ENCODE assay signal across 22 cellular contexts in the genomic region with DNA sequence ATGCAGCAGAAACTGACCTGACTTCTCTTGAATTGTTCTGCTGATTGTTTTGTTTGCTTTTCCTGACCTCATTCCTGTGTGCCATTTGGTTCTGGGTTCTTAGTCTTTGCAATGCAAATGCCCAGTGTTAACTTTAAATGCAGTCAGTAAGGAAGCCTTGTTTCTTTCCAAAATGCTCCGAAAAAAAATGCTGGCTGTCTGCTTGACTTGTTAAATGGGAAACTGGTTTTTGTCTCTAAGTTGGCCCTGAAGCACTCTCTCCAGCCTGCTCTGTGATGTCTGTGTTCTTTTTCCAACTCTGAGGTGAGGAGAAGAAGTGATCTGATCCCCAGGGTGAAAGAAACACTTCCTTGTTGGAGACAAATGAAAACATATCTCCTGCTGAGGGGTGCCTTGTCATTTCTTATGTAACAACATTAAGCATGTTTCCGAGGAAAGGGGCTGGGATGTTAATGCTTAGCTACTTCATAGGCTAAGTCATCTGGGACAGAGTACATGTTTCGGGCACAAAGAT.
DNase-seq lines count a peak whose midpoint lies in the region; ATAC-seq and TF ChIP-seq lines count a peak whose summit lies in the region.
"Had no signal": no experiment of that assay in that cellular context is flagged by ENCODE, and none has a peak within 500 bp of the region (broad histone marks: within the 10 kb centered on the region; RNA-seq: fewer than 3 reads in every experiment).

No MANE protein-coding gene starts in this region.

- TF ChIP-seq POLR2A in adrenal gland (IDR thresholded peaks at IDR 0.05): no peak

- ATAC-seq in GM18511 (IDR thresholded peaks at IDR 0.05; ENCODE audit: unreplicated experiment): no peak
- ATAC-seq: left lung; stimulated activated naive CD8-positive, alpha-beta T cell treated with anti-CD3 and anti-CD28 coated beads, Interleukin-15, amount 100 ng/mL, for 72 hours had no signal

- H3K27me3 ChIP-seq in HUES48 (ENCODE audit: control insufficient read depth, insufficient read depth, low read length): no peaks in the 10 kb centered on the region
- H3K27me3 ChIP-seq in iPS-20b (ENCODE audit: insufficient read depth, low read length): no peaks in the 10 kb centered on the region
- no peaks in the 10 kb centered on the region for H3K27me3 ChIP-seq in adrenal gland
- H3K27me3 ChIP-seq: left lung had no signal

- H3K4me3 Mint-ChIP-seq in progenitor cell of endocrine pancreas (ENCODE audit: low read depth): no peak overlapping the region
- H3K4me3 Mint-ChIP-seq: activated CD4-positive, alpha-beta T cell treated with anti-CD3 and anti-CD28 coated beads, Interleukin-2, amount 10 ng/mL, durations not matched to agents 24 days and 14 days; B cell; stimulated activated naive CD8-positive, alpha-beta T cell treated with anti-CD3 and anti-CD28 coated beads, Interleukin-15, amount 100 ng/mL, for 72 hours; type B pancreatic cell had no signal

- peak; percentile 6 for DNase-seq in astrocyte of the hippocampus (ENCODE audit: low read depth, low spot score)
- DNase-seq in progenitor cell of endocrine pancreas (ENCODE audit: low spot score, unreplicated experiment): no peak
- DNase-seq in Ammon's horn (ENCODE audit: low spot score): no peak
- DNase-seq in adrenal gland: no peak
- DNase-seq: activated CD4-positive, alpha-beta T cell treated with anti-CD3 and anti-CD28 coated beads, Interleukin-2, amount 10 ng/mL, durations not matched to agents 24 days and 14 days; COR-L47; foreskin melanocyte; KBM-7; left lung; MV-4-11; NCI-H187 treated with DMSO at 0.1 percent for 48 hours; NCI-H345; stimulated activated CD4-positive, alpha-beta T cell treated with anti-CD3 and anti-CD28 coated beads, Interleukin-2, amount 100 ng/mL, for 24 hours; stimulated activated naive CD8-positive, alpha-beta T cell treated with anti-CD3 and anti-CD28 coated beads, Interleukin-15, amount 100 ng/mL, for 72 hours had no signal

- 62 to 69% (median 63%) methylated on average over 3 of the region's 3 CpGs for WGBS in adrenal gland, 4 donors

- peak overlapping the region; percentile 85 for H3K27ac Mint-ChIP-seq in progenitor cell of endocrine pancreas
- H3K27ac Mint-ChIP-seq: activated CD4-positive, alpha-beta T cell treated with anti-CD3 and anti-CD28 coated beads, Interleukin-2, amount 10 ng/mL, durations not matched to agents 24 days and 14 days; B cell; stimulated activated naive CD8-positive, alpha-beta T cell treated with anti-CD3 and anti-CD28 coated beads, Interleukin-15, amount 100 ng/mL, for 72 hours; type B pancreatic cell had no signal

- H3K27ac ChIP-seq in HUES48 (ENCODE audit: low read depth, low read length): peak overlapping the region; percentile 90
- peak overlapping the region; percentile 41 for H3K27ac ChIP-seq in iPS-20b (ENCODE audit: low read length)
- no peak overlapping the region for H3K27ac ChIP-seq in adrenal gland
- H3K27ac ChIP-seq: HL-60, left lung, parathyroid adenoma, RWPE1 had no signal

- H3K9ac ChIP-seq in HUES48 (ENCODE audit: low read depth, low read length) (peak overlapping the region; percentile 16), iPS-20b (ENCODE audit: low read depth, low read length) (peak overlapping the region; percentile 56; the same call in 1 of the 2 replicates)
- H3K9ac ChIP-seq: parathyroid adenoma had no signal

- H3K4me1 ChIP-seq in HUES48 (ENCODE audit: control insufficient read depth, insufficient read depth, low read length) (peaks cover 55% of the 10 kb centered on the region), iPS-20b (ENCODE audit: insufficient read depth, low read length) (peaks cover 42% of the 10 kb centered on the region), adrenal gland (replicated peaks in 1 of 2) (no peaks in the 10 kb centered on the region)
- H3K4me1 ChIP-seq: left lung, parathyroid adenoma had no signal

- H3K36me3 ChIP-seq in HUES48 (ENCODE audit: control insufficient read depth, insufficient read depth, low read length): no peaks in the 10 kb centered on the region
- H3K36me3 ChIP-seq in iPS-20b (ENCODE audit: insufficient read depth, low read depth, low read length): no peaks in the 10 kb centered on the region
- no peaks in the 10 kb centered on the region for H3K36me3 ChIP-seq in adrenal gland (replicated peaks in 1 of 2)
- H3K36me3 ChIP-seq: left lung had no signal

- H3K27me3 Mint-ChIP-seq in progenitor cell of endocrine pancreas: no peaks in the 10 kb centered on the region
- H3K27me3 Mint-ChIP-seq: activated CD4-positive, alpha-beta T cell treated with anti-CD3 and anti-CD28 coated beads, Interleukin-2, amount 10 ng/mL, durations not matched to agents 24 days and 14 days; B cell; stimulated activated naive CD8-positive, alpha-beta T cell treated with anti-CD3 and anti-CD28 coated beads, Interleukin-15, amount 100 ng/mL, for 72 hours had no signal

- intact Hi-C loops in adrenal gland (cut with DNase I): no loop called here

- H3K9me3 ChIP-seq in HUES48 (ENCODE audit: control insufficient read depth, insufficient read depth, low read length) (no peaks in the 10 kb centered on the region), iPS-20b (ENCODE audit: insufficient read depth, low read depth, low read length) (no peaks in the 10 kb centered on the region), adrenal gland (replicated peaks in 1 of 3) (no peaks in the 10 kb centered on the region)
- H3K9me3 ChIP-seq: left lung had no signal

- peak overlapping the region; percentile 22; the same call in 1 of the 2 replicates for H3K4me3 ChIP-seq in HUES48 (ENCODE audit: low read depth, low read length)
- peak overlapping the region; percentile 44 for H3K4me3 ChIP-seq in iPS-20b (ENCODE audit: low read length)
- no peak overlapping the region for H3K4me3 ChIP-seq in adrenal gland
- H3K4me3 ChIP-seq: left lung had no signal

- peaks cover 24% of the 10 kb centered on the region for H3K4me1 Mint-ChIP-seq in progenitor cell of endocrine pancreas (ENCODE audit: low read depth)
- H3K4me1 Mint-ChIP-seq: activated CD4-positive, alpha-beta T cell treated with anti-CD3 and anti-CD28 coated beads, Interleukin-2, amount 10 ng/mL, durations not matched to agents 24 days and 14 days; B cell; stimulated activated naive CD8-positive, alpha-beta T cell treated with anti-CD3 and anti-CD28 coated beads, Interleukin-15, amount 100 ng/mL, for 72 hours had no signal

- no peaks in the 10 kb centered on the region for H3K36me3 Mint-ChIP-seq in progenitor cell of endocrine pancreas (ENCODE audit: insufficient read depth)
- H3K36me3 Mint-ChIP-seq: type B pancreatic cell had no signal

- TF ChIP-seq CTCF in progenitor cell of endocrine pancreas (IDR thresholded peaks at IDR 0.05; ENCODE audit: unreplicated experiment) (no peak), adrenal gland (IDR thresholded peaks at IDR 0.05) (no peak)

- H3K9me3 Mint-ChIP-seq in progenitor cell of endocrine pancreas (ENCODE audit: low read depth): no peaks in the 10 kb centered on the region
- H3K9me3 Mint-ChIP-seq: activated CD4-positive, alpha-beta T cell treated with anti-CD3 and anti-CD28 coated beads, Interleukin-2, amount 10 ng/mL, durations not matched to agents 24 days and 14 days; stimulated activated naive CD8-positive, alpha-beta T cell treated with anti-CD3 and anti-CD28 coated beads, Interleukin-15, amount 100 ng/mL, for 72 hours had no signal

Comparison
In these comparisons a context has a peak if more than half of its experiments do, and no peak if none do; other contexts are left out.
1. H3K27ac ChIP-seq: peak in HUES48 (single experiment) and iPS-20b (single experiment); none in adrenal gland (0 of 5).
2. H3K4me3 ChIP-seq: peak in HUES48 (single experiment) and iPS-20b (single experiment); none in adrenal gland (0 of 4).